1 cellular context compared by ENCODE assay signal in the genomic region with DNA sequence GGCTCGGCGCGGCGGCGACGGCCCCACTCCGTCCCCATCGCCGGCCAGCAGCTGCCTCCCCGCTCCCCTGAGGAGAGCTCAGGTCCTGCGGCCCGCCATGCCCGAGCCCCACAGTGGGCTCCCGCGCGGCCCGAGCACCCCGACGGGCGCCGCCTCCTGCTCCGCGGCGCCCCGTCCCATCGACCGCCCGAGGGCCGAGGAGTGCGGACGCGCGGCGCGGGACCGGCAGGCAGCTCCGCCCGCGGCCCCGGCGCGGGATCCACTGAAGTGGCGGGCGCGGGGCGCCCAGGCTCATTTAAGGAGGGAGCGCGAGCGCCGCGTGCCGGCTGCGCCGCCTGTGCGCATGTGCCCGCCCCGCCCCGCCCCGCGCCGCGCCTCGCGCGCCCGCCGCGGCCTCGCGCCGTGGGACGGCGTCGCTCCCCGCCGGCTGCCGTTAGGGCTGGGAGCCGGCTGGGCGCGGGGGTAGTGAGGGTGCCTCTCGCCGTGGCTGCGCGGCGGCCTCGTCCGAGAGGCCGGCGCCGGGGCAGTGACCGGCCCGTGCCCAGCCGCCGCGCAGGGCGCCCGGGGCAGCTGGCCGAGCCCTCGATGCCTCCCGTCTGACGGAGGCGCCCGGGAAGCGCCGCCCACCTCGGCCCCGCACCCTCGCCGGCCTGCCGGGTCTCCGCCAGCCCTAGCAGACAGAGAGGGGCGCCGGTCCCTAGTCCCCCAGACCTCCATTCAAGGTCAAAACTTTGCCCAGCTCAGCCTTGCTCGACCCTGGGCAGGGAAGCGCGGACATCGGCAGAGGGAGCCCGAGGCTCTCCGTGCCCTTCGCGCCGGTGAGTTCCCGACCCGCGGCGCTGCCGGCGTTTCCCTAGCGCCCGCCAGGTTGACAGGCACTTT.
A peak's percentile ranks its signal among the peaks of the same experiment; 100 is the strongest.
TF ChIP-seq lines count a peak whose summit lies in the region.

A gene with protein sequence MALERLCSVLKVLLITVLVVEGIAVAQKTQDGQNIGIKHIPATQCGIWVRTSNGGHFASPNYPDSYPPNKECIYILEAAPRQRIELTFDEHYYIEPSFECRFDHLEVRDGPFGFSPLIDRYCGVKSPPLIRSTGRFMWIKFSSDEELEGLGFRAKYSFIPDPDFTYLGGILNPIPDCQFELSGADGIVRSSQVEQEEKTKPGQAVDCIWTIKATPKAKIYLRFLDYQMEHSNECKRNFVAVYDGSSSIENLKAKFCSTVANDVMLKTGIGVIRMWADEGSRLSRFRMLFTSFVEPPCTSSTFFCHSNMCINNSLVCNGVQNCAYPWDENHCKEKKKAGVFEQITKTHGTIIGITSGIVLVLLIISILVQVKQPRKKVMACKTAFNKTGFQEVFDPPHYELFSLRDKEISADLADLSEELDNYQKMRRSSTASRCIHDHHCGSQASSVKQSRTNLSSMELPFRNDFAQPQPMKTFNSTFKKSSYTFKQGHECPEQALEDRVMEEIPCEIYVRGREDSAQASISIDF (minus strand): TSS at position 269 of the 882 bp plus-strand sequence. CDS start 333 bp downstream, outside the sequence.

TF ChIP-seq in GM12878, 131 proteins besides CTCF, POLR2A, EP300 and RAD21 (continued from another document and continues in another):
- TF ChIP-seq, protein P1, sequence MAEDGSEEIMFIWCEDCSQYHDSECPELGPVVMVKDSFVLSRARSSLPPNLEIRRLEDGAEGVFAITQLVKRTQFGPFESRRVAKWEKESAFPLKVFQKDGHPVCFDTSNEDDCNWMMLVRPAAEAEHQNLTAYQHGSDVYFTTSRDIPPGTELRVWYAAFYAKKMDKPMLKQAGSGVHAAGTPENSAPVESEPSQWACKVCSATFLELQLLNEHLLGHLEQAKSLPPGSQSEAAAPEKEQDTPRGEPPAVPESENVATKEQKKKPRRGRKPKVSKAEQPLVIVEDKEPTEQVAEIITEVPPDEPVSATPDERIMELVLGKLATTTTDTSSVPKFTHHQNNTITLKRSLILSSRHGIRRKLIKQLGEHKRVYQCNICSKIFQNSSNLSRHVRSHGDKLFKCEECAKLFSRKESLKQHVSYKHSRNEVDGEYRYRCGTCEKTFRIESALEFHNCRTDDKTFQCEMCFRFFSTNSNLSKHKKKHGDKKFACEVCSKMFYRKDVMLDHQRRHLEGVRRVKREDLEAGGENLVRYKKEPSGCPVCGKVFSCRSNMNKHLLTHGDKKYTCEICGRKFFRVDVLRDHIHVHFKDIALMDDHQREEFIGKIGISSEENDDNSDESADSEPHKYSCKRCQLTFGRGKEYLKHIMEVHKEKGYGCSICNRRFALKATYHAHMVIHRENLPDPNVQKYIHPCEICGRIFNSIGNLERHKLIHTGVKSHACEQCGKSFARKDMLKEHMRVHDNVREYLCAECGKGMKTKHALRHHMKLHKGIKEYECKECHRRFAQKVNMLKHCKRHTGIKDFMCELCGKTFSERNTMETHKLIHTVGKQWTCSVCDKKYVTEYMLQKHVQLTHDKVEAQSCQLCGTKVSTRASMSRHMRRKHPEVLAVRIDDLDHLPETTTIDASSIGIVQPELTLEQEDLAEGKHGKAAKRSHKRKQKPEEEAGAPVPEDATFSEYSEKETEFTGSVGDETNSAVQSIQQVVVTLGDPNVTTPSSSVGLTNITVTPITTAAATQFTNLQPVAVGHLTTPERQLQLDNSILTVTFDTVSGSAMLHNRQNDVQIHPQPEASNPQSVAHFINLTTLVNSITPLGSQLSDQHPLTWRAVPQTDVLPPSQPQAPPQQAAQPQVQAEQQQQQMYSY (CRISPR knock-in tag; IDR thresholded peaks at IDR 0.05) = no peak
- TF ChIP-seq SMARCA5 (IDR thresholded peaks at IDR 0.05) (no peak), CHD4 (IDR thresholded peaks at IDR 0.05) (no peak), ZNF384 (IDR thresholded peaks at IDR 0.05; ENCODE audit: borderline replicate concordance, low read depth, low read length) (no peak), SUPT20H (IDR thresholded peaks at IDR 0.05; ENCODE audit: borderline replicate concordance, control insufficient read depth, low read depth, low read length) (no peak), SUZ12 (IDR thresholded peaks at IDR 0.05; ENCODE audit: unreplicated experiment) (no peak), CHD2 (IDR thresholded peaks at IDR 0.05; ENCODE audit: borderline replicate concordance, low read depth, low read length) (no peak), ETV6 (conservative IDR thresholded peaks at IDR 0.05 in 1 of 2, IDR thresholded peaks at IDR 0.05 in 1 of 2; ENCODE audit: borderline replicate concordance in 1 of 2, low read depth in 1 of 2) (no peak), SMAD5 (IDR thresholded peaks at IDR 0.05; ENCODE audit: low read depth) (no peak), NBN (IDR thresholded peaks at IDR 0.05) (0 out of 2 replicates have a peak, but pooled peaks have one; percentile 31), STAT1 (conservative IDR thresholded peaks at IDR 0.05) (no peak), ZBED1 (IDR thresholded peaks at IDR 0.05; ENCODE audit: borderline replicate concordance) (no peak), CEBPB (IDR thresholded peaks at IDR 0.05; ENCODE audit: borderline replicate concordance in 1 of 2, low read depth in 2 of 2, low read length in 2 of 2) (no peak), WRNIP1 (IDR thresholded peaks at IDR 0.05; ENCODE audit: borderline replicate concordance, low read depth, low read length) (no peak), CREB1 (IDR thresholded peaks at IDR 0.05; ENCODE audit: low read depth) (no peak), MTA2 (IDR thresholded peaks at IDR 0.05; ENCODE audit: low read depth) (no peak), NFIC (IDR thresholded peaks at IDR 0.05; ENCODE audit: low read depth, low read length) (no peak), MEF2B (IDR thresholded peaks at IDR 0.05; ENCODE audit: partially characterized antibody, poor library complexity, severe bottlenecking) (no peak), TAF1 (IDR thresholded peaks at IDR 0.05; ENCODE audit: borderline replicate concordance, low read depth, low read length) (no peak), RELA (IDR thresholded peaks at IDR 0.05; ENCODE audit: borderline replicate concordance, partially characterized antibody) (no peak), BRCA1 (IDR thresholded peaks at IDR 0.05; ENCODE audit: low read depth, low read length) (no peak)
- TF ChIP-seq, protein P2, sequence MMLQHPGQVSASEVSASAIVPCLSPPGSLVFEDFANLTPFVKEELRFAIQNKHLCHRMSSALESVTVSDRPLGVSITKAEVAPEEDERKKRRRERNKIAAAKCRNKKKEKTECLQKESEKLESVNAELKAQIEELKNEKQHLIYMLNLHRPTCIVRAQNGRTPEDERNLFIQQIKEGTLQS (IDR thresholded peaks at IDR 0.05; ENCODE audit: borderline replicate concordance, extremely low read depth, low read depth, low read length) = no peak
- TF ChIP-seq, protein P3, sequence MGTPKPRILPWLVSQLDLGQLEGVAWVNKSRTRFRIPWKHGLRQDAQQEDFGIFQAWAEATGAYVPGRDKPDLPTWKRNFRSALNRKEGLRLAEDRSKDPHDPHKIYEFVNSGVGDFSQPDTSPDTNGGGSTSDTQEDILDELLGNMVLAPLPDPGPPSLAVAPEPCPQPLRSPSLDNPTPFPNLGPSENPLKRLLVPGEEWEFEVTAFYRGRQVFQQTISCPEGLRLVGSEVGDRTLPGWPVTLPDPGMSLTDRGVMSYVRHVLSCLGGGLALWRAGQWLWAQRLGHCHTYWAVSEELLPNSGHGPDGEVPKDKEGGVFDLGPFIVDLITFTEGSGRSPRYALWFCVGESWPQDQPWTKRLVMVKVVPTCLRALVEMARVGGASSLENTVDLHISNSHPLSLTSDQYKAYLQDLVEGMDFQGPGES (IDR thresholded peaks at IDR 0.05) = 0 out of 2 replicates have a peak, but pooled peaks have one; percentile 31
- TF ChIP-seq, protein P4, sequence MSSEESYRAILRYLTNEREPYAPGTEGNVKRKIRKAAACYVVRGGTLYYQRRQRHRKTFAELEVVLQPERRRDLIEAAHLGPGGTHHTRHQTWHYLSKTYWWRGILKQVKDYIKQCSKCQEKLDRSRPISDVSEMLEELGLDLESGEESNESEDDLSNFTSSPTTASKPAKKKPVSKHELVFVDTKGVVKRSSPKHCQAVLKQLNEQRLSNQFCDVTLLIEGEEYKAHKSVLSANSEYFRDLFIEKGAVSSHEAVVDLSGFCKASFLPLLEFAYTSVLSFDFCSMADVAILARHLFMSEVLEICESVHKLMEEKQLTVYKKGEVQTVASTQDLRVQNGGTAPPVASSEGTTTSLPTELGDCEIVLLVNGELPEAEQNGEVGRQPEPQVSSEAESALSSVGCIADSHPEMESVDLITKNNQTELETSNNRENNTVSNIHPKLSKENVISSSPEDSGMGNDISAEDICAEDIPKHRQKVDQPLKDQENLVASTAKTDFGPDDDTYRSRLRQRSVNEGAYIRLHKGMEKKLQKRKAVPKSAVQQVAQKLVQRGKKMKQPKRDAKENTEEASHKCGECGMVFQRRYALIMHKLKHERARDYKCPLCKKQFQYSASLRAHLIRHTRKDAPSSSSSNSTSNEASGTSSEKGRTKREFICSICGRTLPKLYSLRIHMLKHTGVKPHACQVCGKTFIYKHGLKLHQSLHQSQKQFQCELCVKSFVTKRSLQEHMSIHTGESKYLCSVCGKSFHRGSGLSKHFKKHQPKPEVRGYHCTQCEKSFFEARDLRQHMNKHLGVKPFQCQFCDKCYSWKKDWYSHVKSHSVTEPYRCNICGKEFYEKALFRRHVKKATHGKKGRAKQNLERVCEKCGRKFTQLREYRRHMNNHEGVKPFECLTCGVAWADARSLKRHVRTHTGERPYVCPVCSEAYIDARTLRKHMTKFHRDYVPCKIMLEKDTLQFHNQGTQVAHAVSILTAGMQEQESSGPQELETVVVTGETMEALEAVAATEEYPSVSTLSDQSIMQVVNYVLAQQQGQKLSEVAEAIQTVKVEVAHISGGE (CRISPR knock-in tag; IDR thresholded peaks at IDR 0.05) = no peak
- TF ChIP-seq, protein P5, sequence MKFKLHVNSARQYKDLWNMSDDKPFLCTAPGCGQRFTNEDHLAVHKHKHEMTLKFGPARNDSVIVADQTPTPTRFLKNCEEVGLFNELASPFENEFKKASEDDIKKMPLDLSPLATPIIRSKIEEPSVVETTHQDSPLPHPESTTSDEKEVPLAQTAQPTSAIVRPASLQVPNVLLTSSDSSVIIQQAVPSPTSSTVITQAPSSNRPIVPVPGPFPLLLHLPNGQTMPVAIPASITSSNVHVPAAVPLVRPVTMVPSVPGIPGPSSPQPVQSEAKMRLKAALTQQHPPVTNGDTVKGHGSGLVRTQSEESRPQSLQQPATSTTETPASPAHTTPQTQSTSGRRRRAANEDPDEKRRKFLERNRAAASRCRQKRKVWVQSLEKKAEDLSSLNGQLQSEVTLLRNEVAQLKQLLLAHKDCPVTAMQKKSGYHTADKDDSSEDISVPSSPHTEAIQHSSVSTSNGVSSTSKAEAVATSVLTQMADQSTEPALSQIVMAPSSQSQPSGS (IDR thresholded peaks at IDR 0.05; ENCODE audit: low read length) = no peak
- TF ChIP-seq, protein P6, sequence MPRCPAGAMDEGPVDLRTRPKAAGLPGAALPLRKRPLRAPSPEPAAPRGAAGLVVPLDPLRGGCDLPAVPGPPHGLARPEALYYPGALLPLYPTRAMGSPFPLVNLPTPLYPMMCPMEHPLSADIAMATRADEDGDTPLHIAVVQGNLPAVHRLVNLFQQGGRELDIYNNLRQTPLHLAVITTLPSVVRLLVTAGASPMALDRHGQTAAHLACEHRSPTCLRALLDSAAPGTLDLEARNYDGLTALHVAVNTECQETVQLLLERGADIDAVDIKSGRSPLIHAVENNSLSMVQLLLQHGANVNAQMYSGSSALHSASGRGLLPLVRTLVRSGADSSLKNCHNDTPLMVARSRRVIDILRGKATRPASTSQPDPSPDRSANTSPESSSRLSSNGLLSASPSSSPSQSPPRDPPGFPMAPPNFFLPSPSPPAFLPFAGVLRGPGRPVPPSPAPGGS (IDR thresholded peaks at IDR 0.05; ENCODE audit: borderline replicate concordance, insufficient read depth, low read depth, low read length, poor library complexity, severe bottlenecking) = no peak
- TF ChIP-seq, protein P7, sequence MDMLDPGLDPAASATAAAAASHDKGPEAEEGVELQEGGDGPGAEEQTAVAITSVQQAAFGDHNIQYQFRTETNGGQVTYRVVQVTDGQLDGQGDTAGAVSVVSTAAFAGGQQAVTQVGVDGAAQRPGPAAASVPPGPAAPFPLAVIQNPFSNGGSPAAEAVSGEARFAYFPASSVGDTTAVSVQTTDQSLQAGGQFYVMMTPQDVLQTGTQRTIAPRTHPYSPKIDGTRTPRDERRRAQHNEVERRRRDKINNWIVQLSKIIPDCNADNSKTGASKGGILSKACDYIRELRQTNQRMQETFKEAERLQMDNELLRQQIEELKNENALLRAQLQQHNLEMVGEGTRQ (IDR thresholded peaks at IDR 0.05; ENCODE audit: borderline replicate concordance, low read depth, low read length) = no peak
- TF ChIP-seq, protein P8, sequence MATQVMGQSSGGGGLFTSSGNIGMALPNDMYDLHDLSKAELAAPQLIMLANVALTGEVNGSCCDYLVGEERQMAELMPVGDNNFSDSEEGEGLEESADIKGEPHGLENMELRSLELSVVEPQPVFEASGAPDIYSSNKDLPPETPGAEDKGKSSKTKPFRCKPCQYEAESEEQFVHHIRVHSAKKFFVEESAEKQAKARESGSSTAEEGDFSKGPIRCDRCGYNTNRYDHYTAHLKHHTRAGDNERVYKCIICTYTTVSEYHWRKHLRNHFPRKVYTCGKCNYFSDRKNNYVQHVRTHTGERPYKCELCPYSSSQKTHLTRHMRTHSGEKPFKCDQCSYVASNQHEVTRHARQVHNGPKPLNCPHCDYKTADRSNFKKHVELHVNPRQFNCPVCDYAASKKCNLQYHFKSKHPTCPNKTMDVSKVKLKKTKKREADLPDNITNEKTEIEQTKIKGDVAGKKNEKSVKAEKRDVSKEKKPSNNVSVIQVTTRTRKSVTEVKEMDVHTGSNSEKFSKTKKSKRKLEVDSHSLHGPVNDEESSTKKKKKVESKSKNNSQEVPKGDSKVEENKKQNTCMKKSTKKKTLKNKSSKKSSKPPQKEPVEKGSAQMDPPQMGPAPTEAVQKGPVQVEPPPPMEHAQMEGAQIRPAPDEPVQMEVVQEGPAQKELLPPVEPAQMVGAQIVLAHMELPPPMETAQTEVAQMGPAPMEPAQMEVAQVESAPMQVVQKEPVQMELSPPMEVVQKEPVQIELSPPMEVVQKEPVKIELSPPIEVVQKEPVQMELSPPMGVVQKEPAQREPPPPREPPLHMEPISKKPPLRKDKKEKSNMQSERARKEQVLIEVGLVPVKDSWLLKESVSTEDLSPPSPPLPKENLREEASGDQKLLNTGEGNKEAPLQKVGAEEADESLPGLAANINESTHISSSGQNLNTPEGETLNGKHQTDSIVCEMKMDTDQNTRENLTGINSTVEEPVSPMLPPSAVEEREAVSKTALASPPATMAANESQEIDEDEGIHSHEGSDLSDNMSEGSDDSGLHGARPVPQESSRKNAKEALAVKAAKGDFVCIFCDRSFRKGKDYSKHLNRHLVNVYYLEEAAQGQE (IDR thresholded peaks at IDR 0.05; ENCODE audit: low read depth, low read length) = no peak
- TF ChIP-seq, protein P9, sequence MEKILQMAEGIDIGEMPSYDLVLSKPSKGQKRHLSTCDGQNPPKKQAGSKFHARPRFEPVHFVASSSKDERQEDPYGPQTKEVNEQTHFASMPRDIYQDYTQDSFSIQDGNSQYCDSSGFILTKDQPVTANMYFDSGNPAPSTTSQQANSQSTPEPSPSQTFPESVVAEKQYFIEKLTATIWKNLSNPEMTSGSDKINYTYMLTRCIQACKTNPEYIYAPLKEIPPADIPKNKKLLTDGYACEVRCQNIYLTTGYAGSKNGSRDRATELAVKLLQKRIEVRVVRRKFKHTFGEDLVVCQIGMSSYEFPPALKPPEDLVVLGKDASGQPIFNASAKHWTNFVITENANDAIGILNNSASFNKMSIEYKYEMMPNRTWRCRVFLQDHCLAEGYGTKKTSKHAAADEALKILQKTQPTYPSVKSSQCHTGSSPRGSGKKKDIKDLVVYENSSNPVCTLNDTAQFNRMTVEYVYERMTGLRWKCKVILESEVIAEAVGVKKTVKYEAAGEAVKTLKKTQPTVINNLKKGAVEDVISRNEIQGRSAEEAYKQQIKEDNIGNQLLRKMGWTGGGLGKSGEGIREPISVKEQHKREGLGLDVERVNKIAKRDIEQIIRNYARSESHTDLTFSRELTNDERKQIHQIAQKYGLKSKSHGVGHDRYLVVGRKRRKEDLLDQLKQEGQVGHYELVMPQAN (conservative IDR thresholded peaks at IDR 0.05) = peak; percentile 41
- TF ChIP-seq, protein P10, sequence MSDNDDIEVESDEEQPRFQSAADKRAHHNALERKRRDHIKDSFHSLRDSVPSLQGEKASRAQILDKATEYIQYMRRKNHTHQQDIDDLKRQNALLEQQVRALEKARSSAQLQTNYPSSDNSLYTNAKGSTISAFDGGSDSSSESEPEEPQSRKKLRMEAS (IDR thresholded peaks at IDR 0.05; ENCODE audit: low read depth, low read length) = peak; percentile 28; the same call in 1 of the 2 replicates
